Comparison of ENCODE assay signal across 28 cellular contexts in the genomic region with DNA sequence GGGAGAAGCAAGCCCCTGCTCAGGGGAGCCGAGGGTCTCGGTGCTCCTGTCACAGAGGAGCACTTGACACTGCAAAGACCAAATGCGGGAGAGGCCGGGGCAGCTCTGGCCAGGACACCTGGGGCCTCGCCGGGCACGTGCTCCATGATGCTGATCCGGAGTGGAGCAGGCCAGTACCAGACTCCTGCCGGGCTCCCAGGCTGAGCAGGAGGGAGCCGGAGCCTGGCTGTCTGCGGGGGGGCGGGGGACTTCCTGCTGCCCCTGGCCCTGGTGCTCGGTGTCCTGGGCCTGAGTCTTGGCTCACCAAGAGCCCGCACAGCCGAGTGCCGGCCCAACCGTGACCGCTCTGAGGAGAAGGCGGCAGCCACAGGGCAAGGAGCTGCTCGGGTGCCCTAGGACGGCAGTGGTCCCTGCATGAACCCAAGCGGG. TPM values are rescaled to one million over a fixed set of nuclear protein-coding genes. Genes with fewer than 3 reads are reported as not detected.
"Had no signal": no experiment of that assay in that cellular context is flagged by ENCODE, and none has a peak within 500 bp of the region (broad histone marks: within the 10 kb centered on the region; RNA-seq: fewer than 3 reads in every experiment).

No MANE protein-coding gene starts in this region.

- H3K27ac ChIP-seq: SJCRH30, VCaP had no signal

- H3K4me3 ChIP-seq: SJCRH30 had no signal

- DNase-seq: activated CD4-positive, alpha-beta memory T cell treated with anti-CD3 and anti-CD28 coated beads, Interleukin-2, amount 10 ng/mL, durations not matched to agents 7 days and 5 days; activated CD4-positive, alpha-beta T cell treated with anti-CD3 and anti-CD28 coated beads for 36 hours; activated CD4-positive, alpha-beta T cell treated with anti-CD3 and anti-CD28 coated beads, Interleukin-2, amount 50 U/mL, for 1 hour; activated CD4-positive, CD25-positive, alpha-beta regulatory T cell; activated gamma-delta T cell; activated naive CD4-positive, alpha-beta T cell treated with anti-CD3 and anti-CD28 coated beads for 36 hours; activated T-cell treated with anti-CD3 and anti-CD28 coated beads for 4 hours; activated T-cell treated with anti-CD3 and anti-CD28 coated beads, Interleukin-2, amount 50 U/mL, for 48 hours; amygdala; Kasumi-1; NCI-H1048; NCI-H146; NCI-H187 treated with DMSO at 0.1 percent for 48 hours; NCI-H2081 treated with DMSO at 0.1 percent for 48 hours; NCI-H446; NCI-H524; PC-3; SK-N-SH; T-helper 1 cell had no signal

- H3K27ac Mint-ChIP-seq: activated CD4-positive, alpha-beta memory T cell treated with anti-CD3 and anti-CD28 coated beads, Interleukin-2, amount 10 ng/mL, durations not matched to agents 7 days and 5 days; activated naive CD4-positive, alpha-beta T cell treated with anti-CD3 and anti-CD28 coated beads for 36 hours; activated naive CD8-positive, alpha-beta T cell; activated T-helper 17 cell treated with anti-CD3 and anti-CD28 coated beads, Interleukin-2, amount 50 U/mL, for 72 hours had no signal

- H3K4me1 Mint-ChIP-seq: activated T-helper 17 cell treated with anti-CD3 and anti-CD28 coated beads, Interleukin-2, amount 50 U/mL, for 72 hours had no signal

- H3K9me3 ChIP-seq: SJCRH30, SK-N-SH had no signal

- H3K36me3 ChIP-seq: SJCRH30 had no signal

- H3K4me3 Mint-ChIP-seq: activated CD4-positive, alpha-beta memory T cell treated with anti-CD3 and anti-CD28 coated beads, Interleukin-2, amount 10 ng/mL, durations not matched to agents 7 days and 5 days; activated CD4-positive, alpha-beta T cell treated with anti-CD3 and anti-CD28 coated beads for 36 hours; activated naive CD4-positive, alpha-beta T cell treated with anti-CD3 and anti-CD28 coated beads for 36 hours; activated naive CD8-positive, alpha-beta T cell; activated T-helper 17 cell treated with anti-CD3 and anti-CD28 coated beads, Interleukin-2, amount 50 U/mL, for 72 hours; brain; central memory CD8-positive, alpha-beta T cell had no signal

- H3K36me3 Mint-ChIP-seq: activated naive CD8-positive, alpha-beta T cell; brain had no signal

- H3K9me3 Mint-ChIP-seq: activated CD4-positive, alpha-beta memory T cell treated with anti-CD3 and anti-CD28 coated beads, Interleukin-2, amount 10 ng/mL, durations not matched to agents 7 days and 5 days; activated T-helper 17 cell treated with anti-CD3 and anti-CD28 coated beads, Interleukin-2, amount 50 U/mL, for 72 hours had no signal

- ATAC-seq: activated CD4-positive, alpha-beta T cell treated with anti-CD3 and anti-CD28 coated beads for 36 hours; activated T-helper 17 cell treated with anti-CD3 and anti-CD28 coated beads, Interleukin-2, amount 50 U/mL, for 72 hours; PC-3 had no signal

RNA-seq across cellular contexts. Expression of a gene that starts 38.5 kb away (rescaled TPM):
- total RNA-seq: activated CD4-positive, alpha-beta memory T cell treated with anti-CD3 and anti-CD28 coated beads, Interleukin-2, amount 10 ng/mL, durations not matched to agents 7 days and 5 days; T-helper 2 cell treated with Interferon-gamma antibody and Interleukin-4, amounts not matched to agents 100 ng/mL and 5 ng/mL, for 36 hours had no signal

RNA-seq across cellular contexts. Expression of a gene that starts 46.0 kb away (rescaled TPM):
- total RNA-seq: activated CD4-positive, alpha-beta memory T cell treated with anti-CD3 and anti-CD28 coated beads, Interleukin-2, amount 10 ng/mL, durations not matched to agents 7 days and 5 days; activated CD8-positive, alpha-beta memory T cell treated with anti-CD3 and anti-CD28 coated beads for 36 hours; activated naive CD4-positive, alpha-beta T cell treated with anti-CD3 and anti-CD28 coated beads for 36 hours; activated T-helper 17 cell treated with anti-CD3 and anti-CD28 coated beads, Interleukin-2, amount 50 U/mL, for 72 hours; astrocyte; PC-3; SJCRH30; T-helper 2 cell treated with Interferon-gamma antibody and Interleukin-4, amounts not matched to agents 100 ng/mL and 5 ng/mL, for 36 hours had no signal
- polyA plus RNA-seq: SK-N-SH had no signal
